ENCODE assay signal across 18 cellular contexts in genomic region chr16:12753203-12754023, GRCh38. TPM values are rescaled to one million over a fixed set of nuclear protein-coding genes. Genes with fewer than 3 reads are reported as not detected.
A peak's percentile ranks its signal among the peaks of the same experiment; 100 is the strongest.
DNase-seq lines count a peak whose midpoint lies in the region; ATAC-seq, FAIRE-seq and TF ChIP-seq lines count a peak whose summit lies in the region.
"Had no signal": no experiment of that assay in that cellular context is flagged by ENCODE, and none has a peak within 500 bp of the region (broad histone marks: within the 10 kb centered on the region; RNA-seq: fewer than 3 reads in every experiment).

No MANE protein-coding gene starts in this region.

- H3K4me3 Mint-ChIP-seq in MCF 10A (ENCODE audit: unreplicated experiment) (no peak overlapping the region), astrocyte (ENCODE audit: unreplicated experiment) (no peak overlapping the region)
- H3K4me3 Mint-ChIP-seq: CD4-positive, CD25-positive, alpha-beta regulatory T cell had no signal

- FAIRE-seq in astrocyte (lab: Jason Lieb, UNC) (no peak), HepG2 (lab: Jason Lieb, UNC) (no peak)
- FAIRE-seq: GM19239 had no signal

- TF ChIP-seq EP300 in HepG2 (IDR thresholded peaks at IDR 0.05; ENCODE audit: low read depth in 2 of 2, low read length in 2 of 2) (no peak), HepG2 (CRISPR knock-in tag; IDR thresholded peaks at IDR 0.05; ENCODE audit: borderline replicate concordance) (no peak)

- H3K4me1 Mint-ChIP-seq in MCF 10A (ENCODE audit: insufficient read depth, unreplicated experiment) (no peaks in the 10 kb centered on the region), astrocyte (ENCODE audit: low read depth, unreplicated experiment) (peaks cover 6% of the 10 kb centered on the region)

- H3K36me3 Mint-ChIP-seq in MCF 10A (ENCODE audit: insufficient read depth, unreplicated experiment) (peaks cover 6% of the 10 kb centered on the region), astrocyte (ENCODE audit: low read depth, unreplicated experiment) (peaks cover 2% of the 10 kb centered on the region)
- H3K36me3 Mint-ChIP-seq: CD4-positive, CD25-positive, alpha-beta regulatory T cell had no signal

- WGBS in HepG2 (ENCODE audit: low lambda C conversion rate): 78% methylated on average over 15 of the region's 15 CpGs

- H3K79me2 ChIP-seq in astrocyte (ENCODE audit: insufficient read depth, low read length) (no peaks in the 10 kb centered on the region), HepG2 (ENCODE audit: insufficient read depth, low read length) (peaks cover 27% of the 10 kb centered on the region)

- no peak overlapping the region for H2AFZ ChIP-seq in astrocyte (ENCODE audit: low read depth, low read length)
- H2AFZ ChIP-seq in HepG2 (ENCODE audit: low read length): no peak overlapping the region

- H4K20me1 ChIP-seq in astrocyte (ENCODE audit: insufficient read depth, low read length) (no peaks in the 10 kb centered on the region), HepG2 (ENCODE audit: insufficient read depth, low read length) (no peaks in the 10 kb centered on the region)

- BruUV-seq in MCF 10A (replicated peaks; lab: Mats Ljungman, UMichigan): no TSS peak
- TSS peak; percentile 17 for BruUV-seq in HepG2 (replicated peaks; lab: Mats Ljungman, UMichigan)

- in situ Hi-C loops in HepG2 (cut with HindIII; ENCODE audit: extremely low pct_ligation_motif_present, low pct_unique_long_range_greater_than_20kb): no loop called here

- TF ChIP-seq CTCF in MCF 10A (IDR thresholded peaks at IDR 0.05; ENCODE audit: unreplicated experiment): no peak
- TF ChIP-seq CTCF in breast epithelium (IDR thresholded peaks at IDR 0.05): no peak
- TF ChIP-seq CTCF in astrocyte (IDR thresholded peaks at IDR 0.05; ENCODE audit: insufficient read depth, low read depth, low read length): no peak
- no peak for TF ChIP-seq CTCF in HepG2 (CRISPR knock-in tag; IDR thresholded peaks at IDR 0.05)
- TF ChIP-seq CTCF in GM10266 (IDR thresholded peaks at IDR 0.05; ENCODE audit: control insufficient read depth, insufficient read depth, low read depth, missing control alignments): no peak

- H3K27me3 ChIP-seq in breast epithelium (no peaks in the 10 kb centered on the region), astrocyte (ENCODE audit: insufficient read depth, low read length) (no peaks in the 10 kb centered on the region), HepG2 (ENCODE audit: control insufficient read depth in 1 of 2, insufficient read depth in 2 of 2, low read length in 2 of 2) (no peaks in the 10 kb centered on the region)
- H3K27me3 ChIP-seq: MG63 had no signal

- CTCF ChIA-PET in MCF 10A (lab: Yijun Ruan, JAX): interaction anchor here (0.7 to 1.2 kb wide), 2 partner anchors 339 to 525 kb away, joined by 3 to 4 read pairs; no protein-coding TSS in a partner anchor
- CTCF ChIA-PET in HepG2 (lab: Yijun Ruan, JAX; ENCODE audit: low intra/inter-chr PET ratio, low total read pairs): no interaction called here

- TF ChIP-seq POLR2A in breast epithelium (IDR thresholded peaks at IDR 0.05) (no peak), HepG2 (IDR thresholded peaks at IDR 0.05; ENCODE audit: insufficient read depth in 1 of 2, low read depth in 2 of 2, low read length in 2 of 2) (no peak; a peak in 1 of 4 replicates)

- POLR2A ChIA-PET in MCF 10A (lab: Yijun Ruan, JAX) (no interaction called here), HepG2 (lab: Yijun Ruan, JAX) (interaction anchor here (0.7 to 2.8 kb wide), 14 partner anchors 14 to 210 kb away, joined by 3 to 21 read pairs (median 4); partner anchors contain the start of gene CPPED1)

- DNase-seq in MCF 10A (ENCODE audit: unreplicated experiment): no peak
- no peak for DNase-seq in breast epithelium (ENCODE audit: low spot score in 2 of 2)
- no peak for DNase-seq in astrocyte (ENCODE audit: low read depth)
- DNase-seq in HepG2 (ENCODE audit: low spot score): no peak
- no peak for DNase-seq in GM10266 (ENCODE audit: extremely low spot score)
- DNase-seq in SK-N-DZ (ENCODE audit: low spot score): no peak
- DNase-seq: Calu3; CD4-positive, CD25-positive, alpha-beta regulatory T cell; DMS79; MG63; NCI-H1417 treated with DMSO at 0.1 percent for 48 hours; NCI-H226; NCI-H526 treated with DMSO at 0.1 percent for 48 hours had no signal

- peak; percentile 53 for ATAC-seq in HepG2
- no peak for ATAC-seq in HG03039 (IDR thresholded peaks at IDR 0.05; ENCODE audit: unreplicated experiment)
- no peak for ATAC-seq in SK-N-SH treated with all-trans-retinoic acid at 6 μM for 48 hours

- H3K27ac Mint-ChIP-seq in MCF 10A (ENCODE audit: low read depth, unreplicated experiment) (peak overlapping the region; percentile 78), astrocyte (ENCODE audit: unreplicated experiment) (peak overlapping the region; percentile 10)
- H3K27ac Mint-ChIP-seq: CD4-positive, CD25-positive, alpha-beta regulatory T cell had no signal

- no peaks in the 10 kb centered on the region for H3K9me3 ChIP-seq in breast epithelium
- no peaks in the 10 kb centered on the region for H3K9me3 ChIP-seq in astrocyte (ENCODE audit: insufficient read depth, low read depth, low read length)
- no peaks in the 10 kb centered on the region for H3K9me3 ChIP-seq in HepG2 (ENCODE audit: low read length)
- H3K9me3 ChIP-seq: MG63 had no signal

- intact Hi-C loops in MCF 10A (cut with micrococcal nuclease): no loop called here
- intact Hi-C loops in breast epithelium (cut with DNase I; ENCODE audit: low total_unique reads): no loop called here
- intact Hi-C loops in HepG2 (cut with micrococcal nuclease; ENCODE audit: unreplicated experiment): no loop called here

- H3K9ac ChIP-seq in astrocyte (ENCODE audit: low read length) (no peak overlapping the region), HepG2 (ENCODE audit: insufficient read depth, low read depth, low read length) (0 out of 2 replicates have a peak overlapping the region, but pooled peaks have one; percentile 27)
- H3K9ac ChIP-seq: KMS-11 had no signal

- H3K4me2 ChIP-seq in astrocyte (ENCODE audit: low read length): no peak overlapping the region
- peak overlapping the region; percentile 59 for H3K4me2 ChIP-seq in HepG2 (ENCODE audit: low read depth, low read length)
- H3K4me2 ChIP-seq: KMS-11 had no signal

- H3K27ac ChIP-seq in breast epithelium (no peak overlapping the region), astrocyte (ENCODE audit: low read depth, low read length) (no peak overlapping the region), HepG2 (ENCODE audit: extremely low read length, insufficient read depth, low read length) (peak overlapping the region; percentile 77)
- H3K27ac ChIP-seq: KMS-11, SK-N-MC had no signal

- no peaks in the 10 kb centered on the region for H3K4me1 ChIP-seq in breast epithelium
- H3K4me1 ChIP-seq in astrocyte (ENCODE audit: insufficient read depth, low read length): peaks cover 5% of the 10 kb centered on the region
- peaks cover 50% of the 10 kb centered on the region for H3K4me1 ChIP-seq in HepG2 (ENCODE audit: insufficient read depth, low read length)

- TF ChIP-seq RAD21 in HepG2 (CRISPR knock-in tag; IDR thresholded peaks at IDR 0.05): no peak

- H3K27me3 Mint-ChIP-seq in MCF 10A (ENCODE audit: insufficient read depth, unreplicated experiment): no peaks in the 10 kb centered on the region
- H3K27me3 Mint-ChIP-seq in astrocyte (ENCODE audit: low read depth, unreplicated experiment): no peaks in the 10 kb centered on the region
- H3K27me3 Mint-ChIP-seq: CD4-positive, CD25-positive, alpha-beta regulatory T cell had no signal

- H3K4me3 ChIP-seq in breast epithelium (no peak overlapping the region), astrocyte (ENCODE audit: insufficient read depth, low read depth, low read length) (no peak overlapping the region), HepG2 (replicated peaks in 1 of 3; ENCODE audit: insufficient read depth in 1 of 3, low read depth in 2 of 3, low read length in 3 of 3) (peak overlapping the region in 2 of 3 experiments; percentile 16 to 18; a peak in 2 of 6 replicates)
- H3K4me3 ChIP-seq: MG63, SK-N-MC had no signal

- H3K9me3 Mint-ChIP-seq in MCF 10A (ENCODE audit: unreplicated experiment) (peaks cover 6% of the 10 kb centered on the region), astrocyte (ENCODE audit: unreplicated experiment) (peaks cover 3% of the 10 kb centered on the region)

- H3K36me3 ChIP-seq in breast epithelium (no peaks in the 10 kb centered on the region), astrocyte (ENCODE audit: insufficient read depth, low read length) (no peaks in the 10 kb centered on the region), HepG2 (replicated peaks in 1 of 2; ENCODE audit: control insufficient read depth in 1 of 2, insufficient read depth in 2 of 2, low read length in 2 of 2) (peaks cover 2 to 13% of the 10 kb centered on the region in 2 experiments; a peak in 4 of 5 replicates)
- H3K36me3 ChIP-seq: MG63 had no signal

RNA-seq across cellular contexts. Expression of gene CPPED1, which starts 50.3 kb away (rescaled TPM):
- total RNA-seq in MCF 10A (2022): 13.8 and 16.6 TPM in 2 replicates
- 10 to 100 TPM in 2 of 3 donors, 1 to 10 TPM in 1; 9.2 to 23.0 (median 16.4) TPM for total RNA-seq in breast epithelium
- 27.2 and 28.5 TPM in 2 replicates for total RNA-seq in astrocyte
- total RNA-seq in HepG2 (2016; rRNA removed; fragmentation: Illumina TruSeq; extraction: Trizol): 66.6 and 118 TPM in 2 replicates
- 21.2 and 21.9 TPM in 2 replicates for total RNA-seq in HepG2 (2016; cell fraction: cytosol; rRNA removed; fragmentation: Illumina TruSeq; extraction: Trizol; ENCODE audit: low read depth)
- total RNA-seq in HepG2 (2016; cell fraction: insoluble cytoplasmic fraction; rRNA removed; fragmentation: Illumina TruSeq; extraction: Trizol): 68.3 and 113 TPM in 2 replicates
- 62.9 and 66.9 TPM in 2 replicates for total RNA-seq in HepG2 (2016; cell fraction: membrane; rRNA removed; fragmentation: Illumina TruSeq; extraction: Trizol)
- 58.7 and 62.6 TPM in 2 replicates for total RNA-seq in HepG2 (2016; cell fraction: nucleus; rRNA removed; fragmentation: Illumina TruSeq; extraction: Trizol)
- 62.5 and 71.3 TPM in 2 replicates for polyA plus RNA-seq in HepG2 (2011; rRNA removed)
- 47.6 and 65.5 TPM in 2 replicates for polyA plus RNA-seq in HepG2 (2011; cell fraction: cytosol; rRNA removed)
- 21.8 and 24.9 TPM in 2 replicates for polyA plus RNA-seq in HepG2 (2011; cell fraction: nucleus; rRNA removed)
- 65.8 and 79.3 TPM in 2 replicates for polyA plus RNA-seq in HepG2 (2012)
- polyA plus RNA-seq in HepG2 (2016; cell fraction: cytosol; fragmentation: Illumina TruSeq; extraction: Trizol; ENCODE audit: low read depth): 40.3 and 43.5 TPM in 2 replicates
- 204 and 209 TPM in 2 replicates for polyA plus RNA-seq in HepG2 (2016; cell fraction: insoluble cytoplasmic fraction; fragmentation: Illumina TruSeq; extraction: Trizol; ENCODE audit: low read depth)
- polyA plus RNA-seq in HepG2 (2016; cell fraction: membrane; fragmentation: Illumina TruSeq; extraction: Trizol; ENCODE audit: low read depth): 63.7 and 78.2 TPM in 2 replicates
- 75.7 and 79.0 TPM in 2 replicates for polyA plus RNA-seq in HepG2 (2016; cell fraction: nucleus; fragmentation: Illumina TruSeq; extraction: Trizol; ENCODE audit: insufficient read depth, low read depth)
- 6.0 and 117 TPM in 2 replicates for polyA minus RNA-seq in HepG2 (2011; rRNA and poly(A)+ RNA removed; ENCODE audit: low replicate concordance)
- 57.0 and 63.8 TPM in 2 replicates for polyA minus RNA-seq in HepG2 (2011; cell fraction: cytosol; rRNA and poly(A)+ RNA removed)
- polyA minus RNA-seq in HepG2 (2011; cell fraction: nucleus; rRNA and poly(A)+ RNA removed): 65.0 and 68.2 TPM in 2 replicates
- polyA plus RNA-seq in SK-N-DZ (2014; cell fraction: cytosol; rRNA removed): 4.4 and 5.2 TPM in 2 replicates
- polyA plus RNA-seq in SK-N-DZ (2014; cell fraction: nucleus; rRNA removed): 2.2 and 2.6 TPM in 2 replicates
- total RNA-seq: Calu3 had no signal

Comparison
In these comparisons a context has a peak if more than half of its experiments do, and no peak if none do; other contexts are left out.
1. H3K4me3 ChIP-seq: peak in HepG2 (2 of 3); none in breast epithelium (0 of 3) and astrocyte (single experiment).